In the genomic region with DNA sequence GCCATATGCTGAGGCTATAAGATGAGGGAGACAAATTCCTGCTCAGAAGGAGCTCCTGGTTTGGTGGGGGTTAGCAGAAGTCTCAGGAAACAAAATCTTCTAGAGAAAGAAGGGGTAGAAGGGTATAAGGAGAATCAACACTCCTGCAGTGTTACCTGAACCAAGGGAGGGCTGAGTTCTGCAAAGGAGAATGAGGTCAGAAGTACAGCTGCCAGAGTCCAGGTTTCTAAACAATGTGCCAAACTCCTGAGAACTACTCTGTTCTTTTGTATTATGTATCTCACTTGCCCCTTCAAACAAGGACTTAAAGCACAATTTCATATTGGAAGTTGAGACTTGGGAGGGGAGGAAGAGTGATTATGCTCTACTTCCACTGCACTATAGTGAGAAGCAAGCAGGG, we compare ENCODE assay signal across 28 cellular contexts.
"Had no signal": no experiment of that assay in that cellular context is flagged by ENCODE, and none has a peak within 500 bp of the region (broad histone marks: within the 10 kb centered on the region; RNA-seq: fewer than 3 reads in every experiment).

No MANE protein-coding gene starts in this region.

- H3K4me1 ChIP-seq: breast epithelium, spleen, thyroid gland, upper lobe of left lung, vagina had no signal

- H3K27me3 ChIP-seq: breast epithelium, hepatocyte, spleen, thyroid gland, upper lobe of left lung, vagina had no signal

- H3K27me3 Mint-ChIP-seq: activated CD4-positive, alpha-beta memory T cell treated with anti-CD3 and anti-CD28 coated beads for 36 hours; activated CD4-positive, alpha-beta T cell treated with anti-CD3 and anti-CD28 coated beads, Interleukin-2, amount 10 ng/mL, durations not matched to agents 24 days and 14 days; naive thymus-derived CD8-positive, alpha-beta T cell; T-helper 17 cell had no signal

- H2AFZ ChIP-seq: hepatocyte had no signal

- FAIRE-seq: frontal cortex had no signal

- H3K9me3 Mint-ChIP-seq: activated naive CD4-positive, alpha-beta T cell treated with anti-CD3 and anti-CD28 coated beads for 36 hours had no signal

- H3K9ac ChIP-seq: SK-N-SH had no signal

- H3K4me1 Mint-ChIP-seq: activated CD4-positive, alpha-beta T cell treated with anti-CD3 and anti-CD28 coated beads, Interleukin-2, amount 10 ng/mL, durations not matched to agents 24 days and 14 days; mesothelial cell of epicardium; naive thymus-derived CD8-positive, alpha-beta T cell had no signal

- H3K9me3 ChIP-seq: breast epithelium, SK-N-SH, thyroid gland, upper lobe of left lung, vagina had no signal

- ATAC-seq: activated T-cell treated with anti-CD3 and anti-CD28 coated beads, Interleukin-2, amount 50 U/mL, for 72 hours; left colon; naive thymus-derived CD8-positive, alpha-beta T cell; right cardiac atrium; stimulated activated naive CD8-positive, alpha-beta T cell treated with anti-CD3 and anti-CD28 coated beads, Interleukin-15, Interleukin-2, amounts not matched to agents 100 U/mL and 50 U/mL, for 24 hours; T-helper 17 cell had no signal

- H3K27ac ChIP-seq: breast epithelium, hepatocyte, spleen, thyroid gland, upper lobe of left lung, vagina had no signal

- H3K27ac Mint-ChIP-seq: activated CD4-positive, alpha-beta memory T cell treated with anti-CD3 and anti-CD28 coated beads for 36 hours; activated CD4-positive, alpha-beta T cell treated with anti-CD3 and anti-CD28 coated beads, Interleukin-2, amount 10 ng/mL, durations not matched to agents 24 days and 14 days; activated naive CD4-positive, alpha-beta T cell treated with anti-CD3 and anti-CD28 coated beads for 36 hours; activated T-cell treated with anti-CD3 and anti-CD28 coated beads, Interleukin-2, amount 50 U/mL, for 72 hours; mesothelial cell of epicardium; T-helper 17 cell had no signal

- DNase-seq: activated CD4-positive, alpha-beta memory T cell treated with anti-CD3 and anti-CD28 coated beads for 36 hours; activated CD4-positive, alpha-beta T cell treated with anti-CD3 and anti-CD28 coated beads, Interleukin-2, amount 10 ng/mL, durations not matched to agents 24 days and 14 days; activated CD4-positive, CD25-positive, alpha-beta regulatory T cell treated with anti-CD3 and anti-CD28 coated beads, Interleukin-2, amount 50 U/mL, for 72 hours; activated effector memory CD4-positive, alpha-beta T cell treated with anti-CD3 and anti-CD28 coated beads, Interleukin-2, amount 50 U/mL, for 16 hours; activated naive CD4-positive, alpha-beta T cell treated with anti-CD3 and anti-CD28 coated beads for 36 hours; activated T-cell treated with anti-CD3 and anti-CD28 coated beads, Interleukin-2, amount 50 U/mL, for 72 hours; central memory CD4-positive, alpha-beta T cell; dermis blood vessel endothelial cell; effector CD4-positive, alpha-beta T cell; glutamatergic neuron; left colon; naive thymus-derived CD8-positive, alpha-beta T cell; posterior cingulate gyrus; right cardiac atrium; SK-N-SH; spleen; stimulated activated naive CD8-positive, alpha-beta T cell treated with anti-CD3 and anti-CD28 coated beads, Interleukin-15, Interleukin-2, amounts not matched to agents 100 U/mL and 50 U/mL, for 24 hours; substantia nigra; SW 1271; T-helper 17 cell; T1000; thyroid gland; upper lobe of left lung had no signal

- H3K4me2 ChIP-seq: hepatocyte, SK-N-SH had no signal

- H3K4me3 ChIP-seq: breast epithelium, hepatocyte, spleen, thyroid gland, upper lobe of left lung, vagina had no signal

- H3K79me2 ChIP-seq: hepatocyte had no signal

- H3K4me3 Mint-ChIP-seq: activated CD4-positive, alpha-beta memory T cell treated with anti-CD3 and anti-CD28 coated beads for 36 hours; activated CD4-positive, alpha-beta T cell treated with anti-CD3 and anti-CD28 coated beads, Interleukin-2, amount 10 ng/mL, durations not matched to agents 24 days and 14 days; activated naive CD4-positive, alpha-beta T cell treated with anti-CD3 and anti-CD28 coated beads for 36 hours; activated T-cell treated with anti-CD3 and anti-CD28 coated beads, Interleukin-2, amount 50 U/mL, for 72 hours; mesothelial cell of epicardium; naive thymus-derived CD8-positive, alpha-beta T cell; T-helper 17 cell had no signal
